ENCODE assay signal across 26 cellular contexts in the genomic region with DNA sequence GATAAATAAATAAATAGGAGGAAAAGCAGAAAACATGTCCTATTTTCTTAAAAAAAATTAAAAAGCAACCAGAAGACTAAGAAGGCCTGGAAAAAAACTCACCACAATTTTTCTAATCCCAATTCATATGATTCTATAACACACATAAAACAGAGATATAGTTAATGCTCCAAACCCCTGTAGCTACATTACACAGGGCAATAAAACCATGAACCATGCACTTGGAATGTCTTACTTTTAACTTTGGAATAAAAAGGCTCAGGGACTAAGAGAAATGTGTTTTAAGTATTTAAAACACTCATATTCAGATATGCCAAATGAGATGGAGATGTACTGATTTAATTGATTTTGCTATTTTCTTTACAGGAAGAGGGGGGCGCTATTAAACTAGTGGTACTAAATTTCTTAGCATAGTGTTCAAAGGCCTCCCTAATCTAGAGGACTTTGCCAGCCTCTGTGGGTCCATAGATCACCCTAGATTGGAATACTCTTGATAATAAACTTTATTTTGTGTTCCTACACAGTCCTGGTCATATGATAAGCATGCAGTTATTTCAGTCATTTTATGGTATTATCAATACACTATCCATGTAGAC. TPM values are rescaled to one million over a fixed set of nuclear protein-coding genes. Genes with fewer than 3 reads are reported as not detected.
DNase-seq lines count a peak whose midpoint lies in the region; ATAC-seq and TF ChIP-seq lines count a peak whose summit lies in the region.
"Had no signal": no experiment of that assay in that cellular context is flagged by ENCODE, and none has a peak within 500 bp of the region (broad histone marks: within the 10 kb centered on the region; RNA-seq: fewer than 3 reads in every experiment).

No MANE protein-coding gene starts in this region.

- intact Hi-C loops in CD4-positive, alpha-beta T cell (cut with DNase I, micrococcal nuclease): loop anchor here in 1 of 2 experiments (10.0 kb wide), 1 partner anchor 476 kb away; no protein-coding TSS in a partner anchor
- intact Hi-C loops in naive thymus-derived CD4-positive, alpha-beta T cell (cut with micrococcal nuclease): loop anchor here in 1 of 2 donors (10.0 kb wide), 1 partner anchor 86 kb away; no protein-coding TSS in a partner anchor
- intact Hi-C loops in right cardiac atrium (cut with DNase I): loop anchor here in 3 of 4 donors (10.0 kb wide), 2 partner anchors 116 to 236 kb away; no protein-coding TSS in a partner anchor

- no peaks in the 10 kb centered on the region for H3F3A ChIP-seq in GM23338 (replicated peaks; ENCODE audit: low read depth)

- no peak for TF ChIP-seq CTCF in CD4-positive, alpha-beta T cell (IDR thresholded peaks at IDR 0.05)
- TF ChIP-seq CTCF in GM23338 (conservative IDR thresholded peaks at IDR 0.05; ENCODE audit: low read depth in 2 of 2) (peak; percentile 22 to 36), BE2C (IDR thresholded peaks at IDR 0.05; ENCODE audit: low read depth, low read length) (no peak)

- no peaks in the 10 kb centered on the region for H3K36me3 Mint-ChIP-seq in CD4-positive, alpha-beta T cell (ENCODE audit: low read depth)
- no peaks in the 10 kb centered on the region for H3K36me3 Mint-ChIP-seq in GM23338 (ENCODE audit: low read depth)
- H3K36me3 Mint-ChIP-seq in naive thymus-derived CD4-positive, alpha-beta T cell: no peaks in the 10 kb centered on the region
- H3K36me3 Mint-ChIP-seq in stimulated activated effector memory CD8-positive, alpha-beta T cell treated with anti-CD3 and anti-CD28 coated beads, Interleukin-12 subunit alpha, Interleukin-12 subunit beta, amount 100 ng/mL, for 72 hours: no peaks in the 10 kb centered on the region
- H3K36me3 Mint-ChIP-seq: activated CD4-positive, alpha-beta memory T cell treated with anti-CD3 and anti-CD28 coated beads for 36 hours; CD14-positive monocyte had no signal

- 76% methylated on average over 1 of the region's 1 CpG for WGBS in right cardiac atrium

- ATAC-seq in CD4-positive, alpha-beta T cell (ENCODE audit: poor library complexity): no peak
- ATAC-seq in GM23338: no peak
- no peak for ATAC-seq in naive thymus-derived CD4-positive, alpha-beta T cell
- ATAC-seq in right cardiac atrium: no peak
- ATAC-seq in stimulated activated effector memory CD8-positive, alpha-beta T cell treated with anti-CD3 and anti-CD28 coated beads, Interleukin-12 subunit alpha, Interleukin-12 subunit beta, amount 100 ng/mL, for 72 hours: no peak
- ATAC-seq: activated naive CD8-positive, alpha-beta T cell treated with anti-CD3 and anti-CD28 coated beads, Interleukin-2, amount 50 U/mL, for 24 hours; body of pancreas; K562 had no signal

- H3K4me3 ChIP-seq in GM23338: no peak overlapping the region
- H3K4me3 ChIP-seq in naive thymus-derived CD4-positive, alpha-beta T cell (ENCODE audit: low read length): no peak overlapping the region
- H3K4me3 ChIP-seq in BE2C (ENCODE audit: low read depth, low read length): no peak overlapping the region
- no peak overlapping the region for H3K4me3 ChIP-seq in right cardiac atrium (ENCODE audit: low read length)
- H3K4me3 ChIP-seq: body of pancreas, K562, thoracic aorta, vagina had no signal

- H3K36me3 ChIP-seq in GM23338 (ENCODE audit: insufficient read depth): no peaks in the 10 kb centered on the region
- H3K36me3 ChIP-seq in naive thymus-derived CD4-positive, alpha-beta T cell (ENCODE audit: control insufficient read depth in 2 of 3, insufficient read depth in 3 of 3, low read length in 3 of 3): no peaks in the 10 kb centered on the region
- H3K36me3 ChIP-seq in BE2C: no peaks in the 10 kb centered on the region
- H3K36me3 ChIP-seq: neutrophil, thoracic aorta, vagina had no signal

- no peaks in the 10 kb centered on the region for H4K20me1 ChIP-seq in GM23338 (replicated peaks; ENCODE audit: insufficient read depth)

- no peaks in the 10 kb centered on the region for H3K27me3 Mint-ChIP-seq in CD4-positive, alpha-beta T cell
- H3K27me3 Mint-ChIP-seq in GM23338 (ENCODE audit: insufficient read depth, low read depth, poor library complexity): peaks cover 5% of the 10 kb centered on the region
- no peaks in the 10 kb centered on the region for H3K27me3 Mint-ChIP-seq in naive thymus-derived CD4-positive, alpha-beta T cell
- H3K27me3 Mint-ChIP-seq: activated CD4-positive, alpha-beta memory T cell treated with anti-CD3 and anti-CD28 coated beads for 36 hours; activated naive CD8-positive, alpha-beta T cell treated with anti-CD3 and anti-CD28 coated beads, Interleukin-2, amount 50 U/mL, for 24 hours had no signal

- POLR2A ChIA-PET in CD4-positive, alpha-beta T cell (lab: Charles Lee): no interaction called here
- POLR2A ChIA-PET in naive thymus-derived CD4-positive, alpha-beta T cell (lab: Charles Lee): no interaction called here

- H3K9me3 ChIP-seq in CD4-positive, alpha-beta T cell (ENCODE audit: control insufficient read depth, low read length): no peaks in the 10 kb centered on the region
- no peaks in the 10 kb centered on the region for H3K9me3 ChIP-seq in naive thymus-derived CD4-positive, alpha-beta T cell (ENCODE audit: control insufficient read depth in 2 of 3, low read length in 3 of 3)
- H3K9me3 ChIP-seq in BE2C (no peaks in the 10 kb centered on the region), right cardiac atrium (ENCODE audit: control insufficient read depth, low read length) (no peaks in the 10 kb centered on the region)
- H3K9me3 ChIP-seq: body of pancreas, neutrophil, thoracic aorta, vagina had no signal

- no peaks in the 10 kb centered on the region for H3K27me3 ChIP-seq in CD4-positive, alpha-beta T cell (ENCODE audit: control insufficient read depth, insufficient read depth, low read length)
- H3K27me3 ChIP-seq in GM23338 (ENCODE audit: insufficient read depth) (no peaks in the 10 kb centered on the region), BE2C (no peaks in the 10 kb centered on the region), right cardiac atrium (ENCODE audit: control insufficient read depth, insufficient read depth) (no peaks in the 10 kb centered on the region)
- no peaks in the 10 kb centered on the region for H3K27me3 ChIP-seq in naive thymus-derived CD4-positive, alpha-beta T cell (ENCODE audit: control insufficient read depth in 2 of 2, insufficient read depth in 2 of 2, low read length in 2 of 2)
- H3K27me3 ChIP-seq: body of pancreas, neutrophil, vagina had no signal

- no peak overlapping the region for H3K27ac ChIP-seq in CD4-positive, alpha-beta T cell (ENCODE audit: low read depth, low read length)
- no peak overlapping the region for H3K27ac ChIP-seq in GM23338 (ENCODE audit: low read depth)
- H3K27ac ChIP-seq in naive thymus-derived CD4-positive, alpha-beta T cell (ENCODE audit: low read depth, low read length): no peak overlapping the region
- H3K27ac ChIP-seq in right cardiac atrium (ENCODE audit: low read length): no peak overlapping the region
- H3K27ac ChIP-seq: body of pancreas, thoracic aorta, vagina had no signal

- no peaks in the 10 kb centered on the region for H3K9me3 Mint-ChIP-seq in CD4-positive, alpha-beta T cell
- no peaks in the 10 kb centered on the region; the same call in 2 of the 3 replicates for H3K9me3 Mint-ChIP-seq in GM23338
- H3K9me3 Mint-ChIP-seq in naive thymus-derived CD4-positive, alpha-beta T cell: no peaks in the 10 kb centered on the region
- H3K9me3 Mint-ChIP-seq in stimulated activated effector memory CD8-positive, alpha-beta T cell treated with anti-CD3 and anti-CD28 coated beads, Interleukin-12 subunit alpha, Interleukin-12 subunit beta, amount 100 ng/mL, for 72 hours: no peaks in the 10 kb centered on the region
- H3K9me3 Mint-ChIP-seq: activated CD4-positive, alpha-beta memory T cell treated with anti-CD3 and anti-CD28 coated beads for 36 hours; activated naive CD8-positive, alpha-beta T cell treated with anti-CD3 and anti-CD28 coated beads, Interleukin-2, amount 50 U/mL, for 24 hours had no signal

- H3K4me1 ChIP-seq in GM23338 (ENCODE audit: insufficient read depth) (no peaks in the 10 kb centered on the region), BE2C (no peaks in the 10 kb centered on the region), right cardiac atrium (ENCODE audit: control insufficient read depth, insufficient read depth, low read length) (no peaks in the 10 kb centered on the region)
- peaks cover 0 to 16% of the 10 kb centered on the region in 2 donors for H3K4me1 ChIP-seq in naive thymus-derived CD4-positive, alpha-beta T cell (ENCODE audit: control insufficient read depth in 2 of 2, insufficient read depth in 2 of 2, low read length in 2 of 2)
- H3K4me1 ChIP-seq: vagina had no signal

- no peaks in the 10 kb centered on the region for H3K9me2 ChIP-seq in GM23338 (ENCODE audit: insufficient read depth)

- H3K4me2 ChIP-seq in GM23338: no peak overlapping the region

- H3K4me3 Mint-ChIP-seq in CD4-positive, alpha-beta T cell: no peak overlapping the region
- no peak overlapping the region for H3K4me3 Mint-ChIP-seq in GM23338
- peak overlapping the region in 1 of 10 donors; percentile 8 for H3K4me3 Mint-ChIP-seq in naive thymus-derived CD4-positive, alpha-beta T cell
- H3K4me3 Mint-ChIP-seq in stimulated activated effector memory CD8-positive, alpha-beta T cell treated with anti-CD3 and anti-CD28 coated beads, Interleukin-12 subunit alpha, Interleukin-12 subunit beta, amount 100 ng/mL, for 72 hours: no peak overlapping the region
- H3K4me3 Mint-ChIP-seq: activated CD4-positive, alpha-beta memory T cell treated with anti-CD3 and anti-CD28 coated beads for 36 hours; activated naive CD8-positive, alpha-beta T cell treated with anti-CD3 and anti-CD28 coated beads, Interleukin-2, amount 50 U/mL, for 24 hours; CD14-positive monocyte had no signal

- H3K4me1 Mint-ChIP-seq in CD4-positive, alpha-beta T cell (ENCODE audit: low read depth): peaks cover 14% of the 10 kb centered on the region
- peaks cover 5% of the 10 kb centered on the region for H3K4me1 Mint-ChIP-seq in GM23338
- peaks cover 4 to 32% (median 22%) of the 10 kb centered on the region in 7 donors for H3K4me1 Mint-ChIP-seq in naive thymus-derived CD4-positive, alpha-beta T cell
- peaks cover 5% of the 10 kb centered on the region for H3K4me1 Mint-ChIP-seq in stimulated activated effector memory CD8-positive, alpha-beta T cell treated with anti-CD3 and anti-CD28 coated beads, Interleukin-12 subunit alpha, Interleukin-12 subunit beta, amount 100 ng/mL, for 72 hours

- no peak overlapping the region for H2AFZ ChIP-seq in GM23338

- DNase-seq in CD4-positive, alpha-beta T cell: no peak
- DNase-seq in GM23338 (ENCODE audit: low spot score) (no peak), OCI-M1 (lab: John Stamatoyannopoulos, UW) (peak; percentile 42), BE2C (no peak), NOMO-1 treated with dmso at 0.1 percent for 144 hours (lab: John Stamatoyannopoulos, UW; ENCODE audit: unreplicated experiment) (no peak), right cardiac atrium (no peak)
- no peak for DNase-seq in naive thymus-derived CD4-positive, alpha-beta T cell
- no peak for DNase-seq in stimulated activated effector memory CD8-positive, alpha-beta T cell treated with anti-CD3 and anti-CD28 coated beads, Interleukin-12 subunit alpha, Interleukin-12 subunit beta, amount 100 ng/mL, for 72 hours (ENCODE audit: low spot score in 2 of 2)
- DNase-seq: activated CD4-positive, alpha-beta memory T cell treated with anti-CD3 and anti-CD28 coated beads for 36 hours; activated gamma-delta T cell; activated naive CD8-positive, alpha-beta T cell treated with anti-CD3 and anti-CD28 coated beads, Interleukin-2, amount 50 U/mL, for 24 hours; activated T-cell treated with anti-CD3 and anti-CD28 coated beads for 4 hours; body of pancreas; cerebellar nuclear complex; glutamatergic neuron; kidney glomerular epithelial cell; NCI-H1694 treated with DMSO at 0.1 percent for 48 hours; SHP77; stimulated activated CD4-positive, alpha-beta T cell treated with anti-CD3 and anti-CD28 coated beads, Interleukin-4, amount 100 ng/mL, for 1 hour; stimulated activated naive CD4-positive, alpha-beta T cell treated with Interleukin-2 at 50 U/mL for 16 hours had no signal

- CTCF ChIA-PET in CD4-positive, alpha-beta T cell (lab: Charles Lee): no interaction called here
- CTCF ChIA-PET in naive thymus-derived CD4-positive, alpha-beta T cell (lab: Charles Lee): no interaction called here

- no peaks in the 10 kb centered on the region for H3K79me2 ChIP-seq in GM23338 (replicated peaks; ENCODE audit: insufficient read depth)

- H3K27ac Mint-ChIP-seq in CD4-positive, alpha-beta T cell: peak overlapping the region; percentile 50
- H3K27ac Mint-ChIP-seq in GM23338: no peak overlapping the region
- peak overlapping the region in 7 of 9 donors; percentile 18 to 93 (median 85) for H3K27ac Mint-ChIP-seq in naive thymus-derived CD4-positive, alpha-beta T cell
- no peak overlapping the region for H3K27ac Mint-ChIP-seq in stimulated activated effector memory CD8-positive, alpha-beta T cell treated with anti-CD3 and anti-CD28 coated beads, Interleukin-12 subunit alpha, Interleukin-12 subunit beta, amount 100 ng/mL, for 72 hours
- H3K27ac Mint-ChIP-seq: activated CD4-positive, alpha-beta memory T cell treated with anti-CD3 and anti-CD28 coated beads for 36 hours; activated naive CD8-positive, alpha-beta T cell treated with anti-CD3 and anti-CD28 coated beads, Interleukin-2, amount 50 U/mL, for 24 hours had no signal

RNA-seq across cellular contexts. Expression of a gene that starts 30.3 kb away (rescaled TPM):
- under 1 TPM; 0.11 to 0.22 TPM for total RNA-seq in CD4-positive, alpha-beta T cell
- total RNA-seq in GM23338 (2014; rRNA removed; shearing (Covaris generic)): not detected in 2 replicates
- polyA plus RNA-seq in GM23338 (2016; fragmentation: Nextera tagmentation; extraction: Ambion mirVana): not detected in 2 replicates
- under 1 TPM in 1 of 5 experiments, not detected in 4; 0.07 TPM for total RNA-seq in naive thymus-derived CD4-positive, alpha-beta T cell
- not detected for polyA plus RNA-seq in naive thymus-derived CD4-positive, alpha-beta T cell
- polyA plus RNA-seq in BE2C (2012; ENCODE audit: insufficient read depth, insufficient read length, low read depth): 0.22 TPM
- total RNA-seq in right cardiac atrium: not detected
- not detected for polyA plus RNA-seq in right cardiac atrium
- total RNA-seq: activated CD4-positive, alpha-beta memory T cell treated with anti-CD3 and anti-CD28 coated beads for 36 hours; H1; K562; thoracic aorta; vagina had no signal
- polyA plus RNA-seq: CD14-positive monocyte, H1, K562 had no signal

Comparison
In these comparisons a context has a peak if more than half of its experiments do, and no peak if none do; other contexts are left out.
1. H3K27ac Mint-ChIP-seq: peak in CD4-positive, alpha-beta T cell (single experiment) and naive thymus-derived CD4-positive, alpha-beta T cell (7 of 9); none in GM23338 (single experiment) and stimulated activated effector memory CD8-positive, alpha-beta T cell treated with anti-CD3 and anti-CD28 coated beads, Interleukin-12 subunit alpha, Interleukin-12 subunit beta, amount 100 ng/mL, for 72 hours (single experiment).
2. CTCF ChIP-seq: peak in GM23338 (2 of 2); none in CD4-positive, alpha-beta T cell (single experiment) and BE2C (single experiment).